ENCODE assay signal across 8 cellular contexts in genomic region chr13:48221301-48222190, GRCh38. TPM values are rescaled to one million over a fixed set of nuclear protein-coding genes. Genes with fewer than 3 reads are reported as not detected.
A peak's percentile ranks its signal among the peaks of the same experiment; 100 is the strongest.
DNase-seq lines count a peak whose midpoint lies in the region; ATAC-seq and TF ChIP-seq lines count a peak whose summit lies in the region.

No MANE protein-coding gene starts in this region.

- H3K4me1 ChIP-seq in CD4-positive, CD25-positive, alpha-beta regulatory T cell (ENCODE audit: control insufficient read depth, insufficient read depth, low read length, poor library complexity, severe bottlenecking): peaks cover 50% of the 10 kb centered on the region
- peaks cover 24% of the 10 kb centered on the region for H3K4me1 ChIP-seq in OCI-LY3 (ENCODE audit: low read length)
- peaks cover 37% of the 10 kb centered on the region for H3K4me1 ChIP-seq in effector memory CD4-positive, alpha-beta T cell (ENCODE audit: control insufficient read depth, insufficient read depth, low read length, poor library complexity, severe bottlenecking)

- TF ChIP-seq CTCF in OCI-LY3 (IDR thresholded peaks at IDR 0.05; ENCODE audit: low read depth, low read length) (no peak), nephron (IDR thresholded peaks at IDR 0.05; ENCODE audit: unreplicated experiment in 3 of 3) (no peak)

- H3K4me1 Mint-ChIP-seq in CD4-positive, CD25-positive, alpha-beta regulatory T cell: peaks cover 36 to 81% (median 48%) of the 10 kb centered on the region in 4 donors
- H3K4me1 Mint-ChIP-seq in nephron: peaks cover 30% of the 10 kb centered on the region

- peak overlapping the region; percentile 77 to 86 (median 82) for H3K4me3 Mint-ChIP-seq in CD4-positive, CD25-positive, alpha-beta regulatory T cell
- no peak overlapping the region for H3K4me3 Mint-ChIP-seq in nephron

- H3K4me3 ChIP-seq in CD4-positive, CD25-positive, alpha-beta regulatory T cell (ENCODE audit: low read depth, low read length): peak overlapping the region; percentile 82
- H3K4me3 ChIP-seq in OCI-LY3 (ENCODE audit: low read length): 0 out of 2 replicates have a peak overlapping the region, but pooled peaks have one; percentile 2
- H3K4me3 ChIP-seq in effector memory CD4-positive, alpha-beta T cell (ENCODE audit: insufficient read depth, low read depth, low read length, poor library complexity, severe bottlenecking): peak overlapping the region; percentile 39

- H3K4me2 ChIP-seq in OCI-LY3 (ENCODE audit: low read length): peak overlapping the region; percentile 48

- no peaks in the 10 kb centered on the region for H3K9me3 ChIP-seq in CD4-positive, CD25-positive, alpha-beta regulatory T cell (ENCODE audit: control insufficient read depth in 2 of 2, low read length in 2 of 2)
- H3K9me3 ChIP-seq in OCI-LY3 (ENCODE audit: insufficient read depth, low read length): peaks cover 10% of the 10 kb centered on the region
- H3K9me3 ChIP-seq in effector memory CD4-positive, alpha-beta T cell (ENCODE audit: control insufficient read depth, low read length): no peaks in the 10 kb centered on the region

- peaks cover 3% of the 10 kb centered on the region for H3K36me3 Mint-ChIP-seq in CD4-positive, CD25-positive, alpha-beta regulatory T cell
- no peaks in the 10 kb centered on the region for H3K36me3 Mint-ChIP-seq in nephron (ENCODE audit: low read depth)

- peak overlapping the region; percentile 94 to 97 (median 95) for H3K27ac Mint-ChIP-seq in CD4-positive, CD25-positive, alpha-beta regulatory T cell
- H3K27ac Mint-ChIP-seq in nephron: peak overlapping the region; percentile 39 to 89 (median 76)

- H3K9me3 Mint-ChIP-seq in CD4-positive, CD25-positive, alpha-beta regulatory T cell: peaks cover 0 to 2% (median 0%) of the 10 kb centered on the region in 7 donors
- H3K9me3 Mint-ChIP-seq in nephron: no peaks in the 10 kb centered on the region

- ATAC-seq in CD4-positive, CD25-positive, alpha-beta regulatory T cell (ENCODE audit: low read depth in 2 of 2): peak; percentile 22 to 43
- ATAC-seq in HG02678 (IDR thresholded peaks at IDR 0.05; ENCODE audit: unreplicated experiment): no peak

- peaks cover 1% of the 10 kb centered on the region for H3K27me3 ChIP-seq in CD4-positive, CD25-positive, alpha-beta regulatory T cell (ENCODE audit: control insufficient read depth, insufficient read depth, low read length)
- H3K27me3 ChIP-seq in OCI-LY3 (ENCODE audit: low read depth, low read length): peaks cover 57% of the 10 kb centered on the region
- no peaks in the 10 kb centered on the region for H3K27me3 ChIP-seq in effector memory CD4-positive, alpha-beta T cell (replicated peaks; ENCODE audit: control insufficient read depth, insufficient read depth, low read length, poor library complexity, severe bottlenecking)

- no peaks in the 10 kb centered on the region for H3K36me3 ChIP-seq in CD4-positive, CD25-positive, alpha-beta regulatory T cell (ENCODE audit: control insufficient read depth, insufficient read depth, low read length)
- peaks cover 3% of the 10 kb centered on the region for H3K36me3 ChIP-seq in OCI-LY3 (replicated peaks; ENCODE audit: low read depth, low read length)
- no peaks in the 10 kb centered on the region for H3K36me3 ChIP-seq in effector memory CD4-positive, alpha-beta T cell (ENCODE audit: control insufficient read depth, insufficient read depth, low read length)

- H2AFZ ChIP-seq in OCI-LY3 (ENCODE audit: low read depth, low read length): no peak overlapping the region

- no peaks in the 10 kb centered on the region for H4K20me1 ChIP-seq in OCI-LY3 (ENCODE audit: insufficient read depth, low read length)

- DNase-seq in CD4-positive, CD25-positive, alpha-beta regulatory T cell: peak in 2 of 3 donors; percentile 16 to 38
- no peak for DNase-seq in effector memory CD4-positive, alpha-beta T cell
- DNase-seq in GM03348 (ENCODE audit: low spot score) (no peak), C1 segment of cervical spinal cord (lab: John Stamatoyannopoulos, UW) (no peak)
- DNase-seq in activated CD8-positive, alpha-beta memory T cell treated with anti-CD3 and anti-CD28 coated beads, Interleukin-2, amount 50 U/mL, for 48 hours: no peak

- H3K9ac ChIP-seq in OCI-LY3 (ENCODE audit: low read length): no peak overlapping the region

- H3K27ac ChIP-seq in CD4-positive, CD25-positive, alpha-beta regulatory T cell (ENCODE audit: insufficient read depth, low read length, poor library complexity, severe bottlenecking): peak overlapping the region; percentile 75
- no peak overlapping the region for H3K27ac ChIP-seq in OCI-LY3 (ENCODE audit: low read length)
- H3K27ac ChIP-seq in effector memory CD4-positive, alpha-beta T cell (ENCODE audit: insufficient read depth, low read length, poor library complexity, severe bottlenecking): peak overlapping the region; percentile 79

- no peaks in the 10 kb centered on the region for H3K79me2 ChIP-seq in OCI-LY3 (ENCODE audit: low read length)

- peaks cover 7% of the 10 kb centered on the region for H3K27me3 Mint-ChIP-seq in CD4-positive, CD25-positive, alpha-beta regulatory T cell
- H3K27me3 Mint-ChIP-seq in nephron (ENCODE audit: low read depth): peaks cover 3% of the 10 kb centered on the region

RNA-seq across cellular contexts. Expression of gene ITM2B, which starts 11.5 kb away (rescaled TPM):
- total RNA-seq in CD4-positive, CD25-positive, alpha-beta regulatory T cell: 324 TPM
- 1,000 to 10,000 TPM; 1,031 to 1,148 (median 1,078) TPM for polyA plus RNA-seq in CD4-positive, CD25-positive, alpha-beta regulatory T cell

Comparison
In these comparisons a context has a peak if more than half of its experiments do, and no peak if none do; other contexts are left out.
1. DNase-seq: peak in CD4-positive, CD25-positive, alpha-beta regulatory T cell (2 of 3); none in effector memory CD4-positive, alpha-beta T cell (0 of 3), GM03348 (single experiment), C1 segment of cervical spinal cord (0 of 14) and activated CD8-positive, alpha-beta memory T cell treated with anti-CD3 and anti-CD28 coated beads, Interleukin-2, amount 50 U/mL, for 48 hours (single experiment).
2. H3K4me3 ChIP-seq: peak in every context shown above with its lines; median percentile 82 in CD4-positive, CD25-positive, alpha-beta regulatory T cell; 39 in effector memory CD4-positive, alpha-beta T cell; 2 in OCI-LY3.
3. H3K4me3 Mint-ChIP-seq: peak in CD4-positive, CD25-positive, alpha-beta regulatory T cell (4 of 4); none in nephron (0 of 3).